Comparison of ENCODE assay signal across 14 cellular contexts in the genomic region with DNA sequence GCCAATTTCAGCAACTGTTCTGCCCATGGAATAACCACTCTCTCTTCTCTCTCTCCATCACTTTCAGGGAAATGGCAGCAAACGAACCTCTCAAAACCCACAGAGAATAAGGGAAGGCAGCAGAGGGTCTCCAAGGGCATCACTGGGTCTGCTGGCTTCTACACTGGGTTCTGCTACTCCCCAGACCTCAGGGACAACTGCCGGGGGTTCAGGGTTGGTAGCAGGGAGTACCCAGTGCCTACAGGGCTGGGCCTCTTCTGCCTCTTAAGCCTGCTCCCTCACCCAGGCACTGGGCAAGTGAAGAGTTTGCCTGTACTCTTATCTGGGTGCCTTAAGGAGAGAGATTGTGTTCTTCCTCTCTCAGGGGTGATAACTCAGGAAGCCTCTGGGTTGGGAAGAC. TPM values are rescaled to one million over a fixed set of nuclear protein-coding genes. Genes with fewer than 3 reads are reported as not detected.
DNase-seq lines count a peak whose midpoint lies in the region; ATAC-seq and TF ChIP-seq lines count a peak whose summit lies in the region.
"Had no signal": no experiment of that assay in that cellular context is flagged by ENCODE, and none has a peak within 500 bp of the region (broad histone marks: within the 10 kb centered on the region; RNA-seq: fewer than 3 reads in every experiment).

No MANE protein-coding gene starts in this region.

- H4K20me1 ChIP-seq in H9 (ENCODE audit: control insufficient read depth, insufficient read depth, insufficient read length) = no peaks in the 10 kb centered on the region

- H3K36me3 ChIP-seq in upper lobe of right lung (peaks cover 17% of the 10 kb centered on the region), body of pancreas (replicated peaks in 1 of 2; ENCODE audit: insufficient read depth in 1 of 2, low read depth in 2 of 2) (no peaks in the 10 kb centered on the region)
- H3K36me3 ChIP-seq: uterus had no signal

- intact Hi-C loops in upper lobe of right lung (cut with DNase I) (no loop called here), body of pancreas (cut with DNase I) (no loop called here)

- H3K27me3 ChIP-seq in upper lobe of right lung (no peaks in the 10 kb centered on the region), H9 (ENCODE audit: insufficient read depth, low read length) (no peaks in the 10 kb centered on the region), body of pancreas (no peaks in the 10 kb centered on the region)
- H3K27me3 ChIP-seq: gastrocnemius medialis, uterus had no signal

- no peak overlapping the region for H3K14ac ChIP-seq in H9 (ENCODE audit: insufficient read depth, low read length)

- no peak overlapping the region for H2BK5ac ChIP-seq in H9 (ENCODE audit: insufficient read length, low read length)

- TF ChIP-seq CTCF in upper lobe of right lung (IDR thresholded peaks at IDR 0.05) (no peak), H9 (conservative IDR thresholded peaks at IDR 0.05) (no peak), body of pancreas (IDR thresholded peaks at IDR 0.05) (no peak)

- H2AFZ ChIP-seq in H9 (ENCODE audit: low read length) = no peak overlapping the region

- H3K4me1 ChIP-seq in upper lobe of right lung = peaks cover 41% of the 10 kb centered on the region
- H3K4me1 ChIP-seq in H9 (ENCODE audit: insufficient read depth, low read length) = no peaks in the 10 kb centered on the region; the same call in 1 of the 2 replicates
- H3K4me1 ChIP-seq in body of pancreas = peaks cover 33% of the 10 kb centered on the region

- H3K4me3 Mint-ChIP-seq in stimulated activated naive CD8-positive, alpha-beta T cell treated with anti-CD3 and anti-CD28 coated beads, Interleukin-15, Interleukin-2, amounts not matched to agents 100 ng/mL and 50 ng/mL, for 24 hours = no peak overlapping the region
- peak overlapping the region in 1 of 2 donors; percentile 21 for H3K4me3 Mint-ChIP-seq in stimulated activated naive CD8-positive, alpha-beta T cell treated with anti-CD3 and anti-CD28 coated beads, Interleukin-15, amount 100 ng/mL, for 72 hours
- H3K4me3 Mint-ChIP-seq in memory B cell (no peak overlapping the region), H9 (peak overlapping the region in 1 of 2 experiments; percentile 26; a peak in 1 of 5 replicates)
- H3K4me3 Mint-ChIP-seq: endodermal cell, mesothelial cell of epicardium had no signal

- H3K56ac ChIP-seq in H9 (ENCODE audit: insufficient read length, low read depth, low read length) = no peak overlapping the region

- no peak for DNase-seq in stimulated activated naive CD8-positive, alpha-beta T cell treated with anti-CD3 and anti-CD28 coated beads, Interleukin-15, amount 100 ng/mL, for 72 hours
- no peak for DNase-seq in activated naive CD4-positive, alpha-beta T cell treated with anti-CD3 and anti-CD28 coated beads, Interleukin-2, amount 50 U/mL, for 72 hours (ENCODE audit: low spot score in 2 of 2)
- DNase-seq in memory B cell (ENCODE audit: low spot score in 2 of 2) (no peak), upper lobe of right lung (no peak), H9 (no peak), cerebellar cortex (ENCODE audit: low spot score) (no peak), body of pancreas (no peak)
- DNase-seq: endodermal cell; gastrocnemius medialis; NCI-H2029; stimulated activated CD8-positive, alpha-beta memory T cell treated with anti-CD3 and anti-CD28 coated beads, Interleukin-4, amount 100 ng/mL, for 48 hours; uterus had no signal

- H2BK120ac ChIP-seq in H9 (ENCODE audit: low read depth, low read length, poor library complexity, severe bottlenecking) = no peak overlapping the region

- no peak overlapping the region for H3T11ph ChIP-seq in H9 (ENCODE audit: low read length)

- no peak overlapping the region for H3K23ac ChIP-seq in H9 (ENCODE audit: insufficient read length, low read depth, low read length)

- peaks cover 4% of the 10 kb centered on the region for H3K23me2 ChIP-seq in H9 (ENCODE audit: insufficient read length, low read depth, low read length, poor library complexity, severe bottlenecking)

- no peak overlapping the region for H2BK15ac ChIP-seq in H9 (ENCODE audit: low read depth, low read length)

- no CpG with 5 or more reads among the region's 2 CpGs for WGBS in H9 (ENCODE audit: extremely low coverage, insufficient read length, low lambda C conversion rate)
- WGBS in body of pancreas, 2 donors = 81 to 84% methylated on average over 2 of the region's 2 CpGs

- no peak overlapping the region for H3K18ac ChIP-seq in H9 (ENCODE audit: insufficient read length, low read depth, low read length)

- no peak overlapping the region for H3K9ac ChIP-seq in H9 (ENCODE audit: extremely low read depth, insufficient read length, low read length)

- H4K8ac ChIP-seq in H9 (replicated peaks; ENCODE audit: insufficient read length, low read depth, low read length) = no peak overlapping the region

- H4K91ac ChIP-seq in H9 (ENCODE audit: insufficient read length, low read depth, low read length) = no peak overlapping the region

- no peak for TF ChIP-seq POLR2A in body of pancreas (IDR thresholded peaks at IDR 0.05)

- H3K4me3 ChIP-seq in upper lobe of right lung (no peak overlapping the region), body of pancreas (no peak overlapping the region)
- H3K4me3 ChIP-seq: gastrocnemius medialis, uterus had no signal

- H3K79me1 ChIP-seq in H9 (ENCODE audit: insufficient read depth, low read depth, low read length, poor library complexity, severe bottlenecking) = no peaks in the 10 kb centered on the region

- no peak overlapping the region for H2AK5ac ChIP-seq in H9 (ENCODE audit: insufficient read length, low read length)

- H2BK12ac ChIP-seq in H9 (ENCODE audit: insufficient read length, low read depth, low read length) = no peak overlapping the region

- H3K27me3 Mint-ChIP-seq in stimulated activated naive CD8-positive, alpha-beta T cell treated with anti-CD3 and anti-CD28 coated beads, Interleukin-15, Interleukin-2, amounts not matched to agents 100 ng/mL and 50 ng/mL, for 24 hours = no peaks in the 10 kb centered on the region
- no peaks in the 10 kb centered on the region for H3K27me3 Mint-ChIP-seq in stimulated activated naive CD8-positive, alpha-beta T cell treated with anti-CD3 and anti-CD28 coated beads, Interleukin-15, amount 100 ng/mL, for 72 hours
- no peaks in the 10 kb centered on the region for H3K27me3 Mint-ChIP-seq in memory B cell
- H3K27me3 Mint-ChIP-seq in H9 (ENCODE audit: low read depth) = no peaks in the 10 kb centered on the region

- peak overlapping the region; percentile 61 for H3K27ac Mint-ChIP-seq in stimulated activated naive CD8-positive, alpha-beta T cell treated with anti-CD3 and anti-CD28 coated beads, Interleukin-15, Interleukin-2, amounts not matched to agents 100 ng/mL and 50 ng/mL, for 24 hours
- H3K27ac Mint-ChIP-seq in stimulated activated naive CD8-positive, alpha-beta T cell treated with anti-CD3 and anti-CD28 coated beads, Interleukin-15, amount 100 ng/mL, for 72 hours = peak overlapping the region in 1 of 2 donors; percentile 83
- peak overlapping the region; percentile 60 to 93 for H3K27ac Mint-ChIP-seq in activated naive CD4-positive, alpha-beta T cell treated with anti-CD3 and anti-CD28 coated beads, Interleukin-2, amount 50 U/mL, for 72 hours
- H3K27ac Mint-ChIP-seq in memory B cell = peak overlapping the region; percentile 99
- H3K27ac Mint-ChIP-seq in H9 = no peak overlapping the region
- H3K27ac Mint-ChIP-seq: endodermal cell, mesothelial cell of epicardium had no signal

- H3K9me3 ChIP-seq in upper lobe of right lung (no peaks in the 10 kb centered on the region), H9 (ENCODE audit: control insufficient read depth, low read depth, low read length) (no peaks in the 10 kb centered on the region), body of pancreas (no peaks in the 10 kb centered on the region)
- H3K9me3 ChIP-seq: gastrocnemius medialis, uterus had no signal

- peaks cover 39% of the 10 kb centered on the region for H3K36me3 Mint-ChIP-seq in stimulated activated naive CD8-positive, alpha-beta T cell treated with anti-CD3 and anti-CD28 coated beads, Interleukin-15, Interleukin-2, amounts not matched to agents 100 ng/mL and 50 ng/mL, for 24 hours (ENCODE audit: low read depth)
- peaks cover 32 to 35% of the 10 kb centered on the region in 2 donors for H3K36me3 Mint-ChIP-seq in activated naive CD4-positive, alpha-beta T cell treated with anti-CD3 and anti-CD28 coated beads, Interleukin-2, amount 50 U/mL, for 72 hours
- peaks cover 4% of the 10 kb centered on the region for H3K36me3 Mint-ChIP-seq in memory B cell
- peaks cover 10 to 39% (median 26%) of the 10 kb centered on the region in 3 experiments; a peak in 5 of 7 replicates for H3K36me3 Mint-ChIP-seq in H9 (ENCODE audit: insufficient read depth in 1 of 3, low read depth in 3 of 3)

- no peak overlapping the region for H3K4me2 ChIP-seq in H9 (ENCODE audit: insufficient read depth, insufficient read length, low read length)

- no peak overlapping the region for H3K4ac ChIP-seq in H9 (ENCODE audit: low read depth, low read length)

- H3K9me3 Mint-ChIP-seq in stimulated activated naive CD8-positive, alpha-beta T cell treated with anti-CD3 and anti-CD28 coated beads, Interleukin-15, Interleukin-2, amounts not matched to agents 100 ng/mL and 50 ng/mL, for 24 hours = no peaks in the 10 kb centered on the region
- H3K9me3 Mint-ChIP-seq in stimulated activated naive CD8-positive, alpha-beta T cell treated with anti-CD3 and anti-CD28 coated beads, Interleukin-15, amount 100 ng/mL, for 72 hours = no peaks in the 10 kb centered on the region
- no peaks in the 10 kb centered on the region for H3K9me3 Mint-ChIP-seq in activated naive CD4-positive, alpha-beta T cell treated with anti-CD3 and anti-CD28 coated beads, Interleukin-2, amount 50 U/mL, for 72 hours
- no peaks in the 10 kb centered on the region for H3K9me3 Mint-ChIP-seq in memory B cell
- no peaks in the 10 kb centered on the region; a peak in 2 of 5 replicates for H3K9me3 Mint-ChIP-seq in H9
- H3K9me3 Mint-ChIP-seq: endodermal cell, mesothelial cell of epicardium had no signal

- peak overlapping the region; percentile 97 for H3K27ac ChIP-seq in upper lobe of right lung
- H3K27ac ChIP-seq in H9 (ENCODE audit: insufficient read length, low read depth, low read length) = no peak overlapping the region
- peak overlapping the region in 1 of 4 donors; percentile 43 for H3K27ac ChIP-seq in body of pancreas

- ATAC-seq in stimulated activated naive CD8-positive, alpha-beta T cell treated with anti-CD3 and anti-CD28 coated beads, Interleukin-15, amount 100 ng/mL, for 72 hours = no peak
- ATAC-seq in activated naive CD4-positive, alpha-beta T cell treated with anti-CD3 and anti-CD28 coated beads, Interleukin-2, amount 50 U/mL, for 72 hours = no peak
- ATAC-seq in memory B cell (ENCODE audit: low read depth) (no peak), upper lobe of right lung (no peak), body of pancreas (no peak)
- ATAC-seq: gastrocnemius medialis had no signal

- peaks cover 15% of the 10 kb centered on the region; the same call in 1 of the 2 replicates for H3K79me2 ChIP-seq in H9 (ENCODE audit: insufficient read depth, low read length)

- H2BK20ac ChIP-seq in H9 (ENCODE audit: low read depth, low read length, poor library complexity, severe bottlenecking) = no peak overlapping the region

- H3K4me1 Mint-ChIP-seq in stimulated activated naive CD8-positive, alpha-beta T cell treated with anti-CD3 and anti-CD28 coated beads, Interleukin-15, Interleukin-2, amounts not matched to agents 100 ng/mL and 50 ng/mL, for 24 hours (ENCODE audit: low read depth) = peaks cover 68% of the 10 kb centered on the region
- H3K4me1 Mint-ChIP-seq in stimulated activated naive CD8-positive, alpha-beta T cell treated with anti-CD3 and anti-CD28 coated beads, Interleukin-15, amount 100 ng/mL, for 72 hours = peaks cover 76% of the 10 kb centered on the region
- H3K4me1 Mint-ChIP-seq in memory B cell = peaks cover 48% of the 10 kb centered on the region
- H3K4me1 Mint-ChIP-seq in H9 = peaks cover 34 to 35% of the 10 kb centered on the region in 2 experiments

- no peak overlapping the region for H4K5ac ChIP-seq in H9 (ENCODE audit: insufficient read length, low read depth, low read length)

RNA-seq across cellular contexts. Expression of a gene that starts 2.5 kb away (rescaled TPM):
- total RNA-seq in activated naive CD4-positive, alpha-beta T cell treated with anti-CD3 and anti-CD28 coated beads, Interleukin-2, amount 50 U/mL, for 72 hours = 10 to 100 TPM in 1 of 2 donors, 1 to 10 TPM in 1; 9.2 to 17.0 TPM
- total RNA-seq in upper lobe of right lung (38.1 TPM), H9 (2021) (11.2 and 12.2 TPM in 2 replicates), body of pancreas (10 to 100 TPM; 14.0 to 59.0 TPM)

RNA-seq across cellular contexts. Expression of a gene that starts 3.0 kb away (rescaled TPM):
- 100 to 1,000 TPM; 412 to 421 TPM for total RNA-seq in activated naive CD4-positive, alpha-beta T cell treated with anti-CD3 and anti-CD28 coated beads, Interleukin-2, amount 50 U/mL, for 72 hours
- total RNA-seq in upper lobe of right lung = 543 TPM
- total RNA-seq in H9 (2021) = 403 and 409 TPM in 2 replicates
- total RNA-seq in body of pancreas = 100 to 1,000 TPM; 216 to 252 TPM

RNA-seq across cellular contexts. Expression of a gene that starts 7.5 kb away (rescaled TPM):
- total RNA-seq in activated naive CD4-positive, alpha-beta T cell treated with anti-CD3 and anti-CD28 coated beads, Interleukin-2, amount 50 U/mL, for 72 hours = 1 to 10 TPM; 3.1 to 4.9 TPM
- total RNA-seq in upper lobe of right lung (9.0 TPM), H9 (2021) (38.8 and 41.2 TPM in 2 replicates), body of pancreas (10 to 100 TPM; 10.9 to 27.7 TPM)

RNA-seq across cellular contexts. Expression of a gene that starts 14.4 kb away (rescaled TPM):
- 10 to 100 TPM in 1 of 2 donors, 1 to 10 TPM in 1; 8.1 to 12.4 TPM for total RNA-seq in activated naive CD4-positive, alpha-beta T cell treated with anti-CD3 and anti-CD28 coated beads, Interleukin-2, amount 50 U/mL, for 72 hours
- 23.1 TPM for total RNA-seq in upper lobe of right lung
- total RNA-seq in H9 (2021) = 7.8 and 10.0 TPM in 2 replicates
- total RNA-seq in body of pancreas = 1 to 10 TPM; 1.6 to 5.4 TPM

RNA-seq across cellular contexts. Expression of a gene that starts 55.3 kb away (rescaled TPM):
- total RNA-seq in activated naive CD4-positive, alpha-beta T cell treated with anti-CD3 and anti-CD28 coated beads, Interleukin-2, amount 50 U/mL, for 72 hours = 10 to 100 TPM in 1 of 2 donors, 1 to 10 TPM in 1; 9.3 to 10.1 TPM
- total RNA-seq in upper lobe of right lung (88.2 TPM), H9 (2021) (93.0 and 94.0 TPM in 2 replicates), body of pancreas (10 to 100 TPM; 46.8 to 57.9 TPM)

Comparison
In these comparisons a context has a peak if more than half of its experiments do, and no peak if none do; other contexts are left out.
1. H3K27ac Mint-ChIP-seq: peak in stimulated activated naive CD8-positive, alpha-beta T cell treated with anti-CD3 and anti-CD28 coated beads, Interleukin-15, Interleukin-2, amounts not matched to agents 100 ng/mL and 50 ng/mL, for 24 hours (single experiment), activated naive CD4-positive, alpha-beta T cell treated with anti-CD3 and anti-CD28 coated beads, Interleukin-2, amount 50 U/mL, for 72 hours (2 of 2) and memory B cell (single experiment); none in H9 (0 of 3).